Comparison of ENCODE assay signal across 23 cellular contexts in the genomic region with DNA sequence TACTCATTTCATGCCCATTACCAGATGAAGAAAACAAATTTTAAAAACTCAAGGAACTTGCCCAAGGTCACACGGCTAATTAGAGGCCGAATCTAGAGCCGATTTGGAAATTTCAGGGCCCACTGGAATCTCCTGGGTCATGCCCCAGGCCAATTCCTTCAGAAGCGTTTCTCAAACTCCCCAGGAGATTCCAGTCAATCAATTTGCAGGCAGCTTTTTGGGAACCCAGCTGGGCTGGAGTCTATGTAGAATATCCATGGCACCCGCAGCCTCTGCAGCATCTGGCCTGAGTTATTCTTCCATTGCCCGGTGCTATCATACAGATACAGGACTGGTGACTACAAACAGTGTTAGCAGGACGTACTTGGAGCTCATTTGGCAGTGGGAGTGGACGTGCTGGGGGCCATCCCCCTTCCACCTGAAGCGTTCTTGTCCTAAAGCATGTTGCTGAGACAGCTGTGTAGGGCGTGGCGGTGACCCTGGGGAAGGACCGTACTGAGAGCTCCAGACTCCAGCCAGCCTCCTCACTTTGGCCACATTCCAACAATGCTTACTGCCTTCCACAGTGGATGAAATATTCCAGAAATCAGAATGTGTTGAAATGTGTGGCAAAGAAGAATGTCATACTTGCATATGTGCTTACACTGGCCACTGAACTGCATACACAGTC. TPM values are rescaled to one million over a fixed set of nuclear protein-coding genes. Genes with fewer than 3 reads are reported as not detected.
DNase-seq lines count a peak whose midpoint lies in the region; ATAC-seq and TF ChIP-seq lines count a peak whose summit lies in the region.
"Had no signal": no experiment of that assay in that cellular context is flagged by ENCODE, and none has a peak within 500 bp of the region (broad histone marks: within the 10 kb centered on the region; RNA-seq: fewer than 3 reads in every experiment).

No MANE protein-coding gene starts in this region.

- H3K4me1 Mint-ChIP-seq in central memory CD8-positive, alpha-beta T cell, result peaks cover 36% of the 10 kb centered on the region

- H3K27ac ChIP-seq in lower lobe of right lung, result no peak overlapping the region
- no peak overlapping the region for H3K27ac ChIP-seq in testis

- intact Hi-C loops in Right ventricle myocardium superior (cut with DNase I) (loop anchor here (10.0 kb wide), 1 partner anchor 92 kb away; no protein-coding TSS in a partner anchor), left cardiac atrium (cut with DNase I) (loop anchor here (5.0 kb wide), 2 partner anchors 95 to 110 kb away; no protein-coding TSS in a partner anchor), lower lobe of right lung (cut with DNase I) (no loop called here), testis (cut with DNase I; ENCODE audit: low total_unique reads) (loop anchor here (10.0 kb wide), 1 partner anchor 112 kb away; no protein-coding TSS in a partner anchor)

- H3K36me3 ChIP-seq in lower lobe of right lung, result no peaks in the 10 kb centered on the region
- no peaks in the 10 kb centered on the region for H3K36me3 ChIP-seq in testis (ENCODE audit: low read depth, missing control alignments)
- H3K36me3 ChIP-seq: BE2C had no signal

- DNase-seq in Right ventricle myocardium superior (peak; percentile 56), left cardiac atrium (no peak), lower lobe of right lung (peak; percentile 34), testis (peak; percentile 52), NCI-H2171 treated with DMSO at 0.1 percent for 48 hours (lab: John Stamatoyannopoulos, UW) (no peak), NK-92 (lab: John Stamatoyannopoulos, UW; ENCODE audit: unreplicated experiment) (no peak), NAMALWA (ENCODE audit: low spot score) (no peak)
- no peak for DNase-seq in central memory CD8-positive, alpha-beta T cell (ENCODE audit: low spot score in 2 of 2)
- DNase-seq: BE2C; Caco-2; CD4-positive, CD25-positive, alpha-beta regulatory T cell; DMS153; GDM1; H7; HFFc6; NCI-H1436 treated with DMSO at 0.1 percent for 48 hours; NCI-H2029; NCI-H446 treated with DMSO at 0.1 percent for 48 hours; NK-92 treated with Interleukin-12 subunit alpha and Interleukin-12 subunit beta, amount 100 ng/mL, for 24 hours; OCI-M1; SHP77 had no signal

- no peaks in the 10 kb centered on the region for H3K27me3 Mint-ChIP-seq in central memory CD8-positive, alpha-beta T cell
- H3K27me3 Mint-ChIP-seq: CD4-positive, CD25-positive, alpha-beta regulatory T cell had no signal

- WGBS in testis, 2 donors, result 46 to 57% methylated on average over 8 to 12 of the region's 12 CpGs

- no peak for ATAC-seq in Right ventricle myocardium superior (ENCODE audit: poor library complexity)
- ATAC-seq in left cardiac atrium, result no peak
- ATAC-seq in central memory CD8-positive, alpha-beta T cell (replicated peaks; ENCODE audit: extremely low read depth, poor library complexity, severe bottlenecking), result no peak
- ATAC-seq in lower lobe of right lung, result no peak

- TF ChIP-seq CTCF in lower lobe of right lung (IDR thresholded peaks at IDR 0.05), result no peak
- no peak for TF ChIP-seq CTCF in testis (IDR thresholded peaks at IDR 0.05)

- H3K9me3 Mint-ChIP-seq in central memory CD8-positive, alpha-beta T cell, result no peaks in the 10 kb centered on the region
- H3K9me3 Mint-ChIP-seq: CD4-positive, CD25-positive, alpha-beta regulatory T cell had no signal

- H3K27me3 ChIP-seq in lower lobe of right lung (ENCODE audit: low read depth) (no peaks in the 10 kb centered on the region), testis (no peaks in the 10 kb centered on the region)
- H3K27me3 ChIP-seq: BE2C had no signal

- H3K9me3 ChIP-seq in lower lobe of right lung (no peaks in the 10 kb centered on the region), testis (no peaks in the 10 kb centered on the region)
- H3K9me3 ChIP-seq: BE2C, Caco-2 had no signal

- H3K36me3 Mint-ChIP-seq in central memory CD8-positive, alpha-beta T cell (ENCODE audit: insufficient read depth), result peaks cover 11% of the 10 kb centered on the region

- H3K4me1 ChIP-seq in lower lobe of right lung (peaks cover 34% of the 10 kb centered on the region), testis (peaks cover 6% of the 10 kb centered on the region)
- H3K4me1 ChIP-seq: Caco-2 had no signal

- no peak for TF ChIP-seq POLR2A in testis (IDR thresholded peaks at IDR 0.05)

- no peak overlapping the region for H3K4me3 ChIP-seq in lower lobe of right lung
- H3K4me3 ChIP-seq in testis, result no peak overlapping the region

- H3K27ac Mint-ChIP-seq in central memory CD8-positive, alpha-beta T cell (ENCODE audit: low read depth), result peak overlapping the region; percentile 25
- H3K27ac Mint-ChIP-seq: HFFc6 had no signal

- no peak overlapping the region for H3K4me3 Mint-ChIP-seq in central memory CD8-positive, alpha-beta T cell
- H3K4me3 Mint-ChIP-seq: CD4-positive, CD25-positive, alpha-beta regulatory T cell; HFFc6 had no signal

RNA-seq across cellular contexts. Expression of gene ABCG1, which starts 38.3 kb away (rescaled TPM):
- 7.3 TPM for total RNA-seq in Right ventricle myocardium superior
- total RNA-seq in left cardiac atrium, result 10 to 100 TPM in 1 of 2 donors, 1 to 10 TPM in 1; 6.3 to 13.5 TPM
- total RNA-seq in lower lobe of right lung, result 74.9 TPM
- 1 to 10 TPM; 4.6 to 5.9 TPM for total RNA-seq in testis
- polyA plus RNA-seq in testis (ENCODE audit: insufficient read depth, low read depth, low replicate concordance), result 5.1 TPM
- total RNA-seq: Caco-2, HFFc6, M059J had no signal

RNA-seq across cellular contexts. Expression of gene TFF3, which starts 58.0 kb away (rescaled TPM):
- 1.00 TPM for total RNA-seq in Right ventricle myocardium superior
- 1 to 10 TPM; 4.1 to 9.1 TPM for total RNA-seq in left cardiac atrium
- 19.0 TPM for total RNA-seq in lower lobe of right lung
- total RNA-seq in testis, result 10 to 100 TPM in 1 of 2 donors, 1 to 10 TPM in 1; 3.9 to 12.9 TPM
- 11.5 TPM for polyA plus RNA-seq in testis (ENCODE audit: insufficient read depth, low read depth, low replicate concordance)
- total RNA-seq: A172; CD4-positive, CD25-positive, alpha-beta regulatory T cell; HFFc6 had no signal
- polyA plus RNA-seq: CD4-positive, CD25-positive, alpha-beta regulatory T cell had no signal

Comparison
In these comparisons a context has a peak if more than half of its experiments do, and no peak if none do; other contexts are left out.
1. DNase-seq: peak in Right ventricle myocardium superior (single experiment), lower lobe of right lung (single experiment) and testis (single experiment); none in left cardiac atrium (single experiment), central memory CD8-positive, alpha-beta T cell (0 of 2), NCI-H2171 treated with DMSO at 0.1 percent for 48 hours (single experiment), NK-92 (single experiment) and NAMALWA (single experiment).